ENCODE assay signal across 7 cellular contexts in genomic region chr14:100159107-100159864, GRCh38. TPM values are rescaled to one million over a fixed set of nuclear protein-coding genes. Genes with fewer than 3 reads are reported as not detected.
DNase-seq lines count a peak whose midpoint lies in the region; ATAC-seq, FAIRE-seq and TF ChIP-seq lines count a peak whose summit lies in the region.

DEGS2 (minus strand) TSS chr14:100159645; CDS start chr14:100159587, 58 bp downstream.

- peaks cover 7 to 9% (median 9%) of the 10 kb centered on the region in 4 donors for H3K9me3 ChIP-seq in stomach

- H3K9me3 Mint-ChIP-seq in WTC11 = peaks cover 4% of the 10 kb centered on the region
- H3K9me3 Mint-ChIP-seq in naive thymus-derived CD8-positive, alpha-beta T cell = peaks cover 0 to 9% (median 5%) of the 10 kb centered on the region in 9 donors

- POLR2A ChIA-PET in WTC11 (lab: Charles Lee) = interaction anchor here (0.5 to 1.1 kb wide), 3 partner anchors 51 to 124 kb away, joined by 3 to 4 read pairs (median 3); no protein-coding TSS in a partner anchor
- POLR2A ChIA-PET in naive thymus-derived CD8-positive, alpha-beta T cell (lab: Charles Lee) = interaction anchor here (0.9 to 7.8 kb wide), 2 partner anchors 9 to 13 kb away, joined by 3 to 48 read pairs; no protein-coding TSS in a partner anchor

- peaks cover 3% of the 10 kb centered on the region; the same call in 1 of the 2 replicates for H3K36me3 Mint-ChIP-seq in WTC11
- peaks cover 0 to 6% (median 5%) of the 10 kb centered on the region in 3 donors for H3K36me3 Mint-ChIP-seq in naive thymus-derived CD8-positive, alpha-beta T cell

- WGBS in stomach, 5 donors = 0 to 1% (median 1%) methylated on average over 15 to 93 of the region's 93 CpGs

- H3K4me3 ChIP-seq in dorsolateral prefrontal cortex (peak within 1 kb of the TSS; percentile 36 to 69 (median 57)), stomach (peak within 1 kb of the TSS; percentile 46 to 74 (median 56))

- intact Hi-C loops in dorsolateral prefrontal cortex (cut with DNase I) = no loop called here
- intact Hi-C loops in stomach (cut with DNase I; ENCODE audit: low total_unique reads) = no loop called here

- no peak within 1 kb of the TSS for H3K27ac Mint-ChIP-seq in WTC11
- peak within 1 kb of the TSS in 1 of 10 donors; percentile 20 for H3K27ac Mint-ChIP-seq in naive thymus-derived CD8-positive, alpha-beta T cell

- H3K27me3 ChIP-seq in dorsolateral prefrontal cortex (peaks cover 0 to 26% (median 13%) of the 10 kb centered on the region in 45 donors), stomach (peaks cover 17 to 57% (median 26%) of the 10 kb centered on the region in 3 donors)

- H3K4me3 Mint-ChIP-seq in WTC11 = peak within 1 kb of the TSS; percentile 66
- H3K4me3 Mint-ChIP-seq in naive thymus-derived CD8-positive, alpha-beta T cell = peak within 1 kb of the TSS; percentile 55 to 84 (median 70)

- CTCF ChIA-PET in WTC11 (lab: Charles Lee) = interaction anchor here (0.6 to 2.5 kb wide), 19 partner anchors 10 to 412 kb away, joined by 3 to 31 read pairs (median 4); no protein-coding TSS in a partner anchor

- FAIRE-seq in GM19239 (lab: Jason Lieb, UNC) = no peak

- DNase-seq in GM19239 (ENCODE audit: insufficient read length, low spot score) (peak; percentile 72), WTC11 (ENCODE audit: low spot score) (peak; percentile 78), dorsolateral prefrontal cortex (peak in 1 of 10 donors; percentile 76), stomach (peak; percentile 85), OCI-M1 (lab: John Stamatoyannopoulos, UW) (no peak)
- peak in 9 of 10 donors; percentile 40 to 80 (median 57) for DNase-seq in naive thymus-derived CD8-positive, alpha-beta T cell

- ATAC-seq in HG03432 (IDR thresholded peaks at IDR 0.05; ENCODE audit: unreplicated experiment) (peak; percentile 62), WTC11 (peak; percentile 76)
- ATAC-seq in naive thymus-derived CD8-positive, alpha-beta T cell = peak; percentile 87 to 88

- no peaks in the 10 kb centered on the region for H3K36me3 ChIP-seq in stomach

- peaks cover 34 to 49% (median 41%) of the 10 kb centered on the region in 4 donors for H3K4me1 ChIP-seq in stomach

- TF ChIP-seq CTCF in WTC11 (IDR thresholded peaks at IDR 0.05) = no peak
- no peak for TF ChIP-seq CTCF in dorsolateral prefrontal cortex (IDR thresholded peaks at IDR 0.05 in 54 of 56, conservative IDR thresholded peaks at IDR 0.05 in 2 of 56; ENCODE audit: low read depth in 1 of 56, partially characterized antibody in 56 of 56)
- no peak for TF ChIP-seq CTCF in stomach (IDR thresholded peaks at IDR 0.05)

- peaks cover 75% of the 10 kb centered on the region for H3K27me3 Mint-ChIP-seq in WTC11 (ENCODE audit: low read depth)
- H3K27me3 Mint-ChIP-seq in naive thymus-derived CD8-positive, alpha-beta T cell = peaks cover 0 to 21% (median 3%) of the 10 kb centered on the region in 5 donors

- peak in 1 of 4 donors; percentile 50 for TF ChIP-seq POLR2A in stomach (IDR thresholded peaks at IDR 0.05)

- H3K27ac ChIP-seq in dorsolateral prefrontal cortex = peak within 1 kb of the TSS in 22 of 59 donors; percentile 3 to 90 (median 38)
- H3K27ac ChIP-seq in stomach = peak within 1 kb of the TSS; percentile 77 to 93 (median 83)

- TF ChIP-seq EP300 in stomach (IDR thresholded peaks at IDR 0.05) = no peak

- H3K4me1 Mint-ChIP-seq in WTC11 = peaks cover 10% of the 10 kb centered on the region; the same call in 1 of the 2 replicates
- peaks cover 0 to 10% (median 4%) of the 10 kb centered on the region in 4 donors for H3K4me1 Mint-ChIP-seq in naive thymus-derived CD8-positive, alpha-beta T cell

TF ChIP-seq in WTC11, 78 proteins besides CTCF, POLR2A, EP300 and RAD21 (continues in another document):
- TF ChIP-seq USF1 (CRISPR knock-in tag; IDR thresholded peaks at IDR 0.05) = no peak
- no peak for TF ChIP-seq IRF2 (CRISPR knock-in tag; IDR thresholded peaks at IDR 0.05; ENCODE audit: borderline replicate concordance, low read depth)
- TF ChIP-seq OVOL2 (CRISPR knock-in tag; IDR thresholded peaks at IDR 0.05; ENCODE audit: borderline replicate concordance) = no peak
- TF ChIP-seq, protein P1, sequence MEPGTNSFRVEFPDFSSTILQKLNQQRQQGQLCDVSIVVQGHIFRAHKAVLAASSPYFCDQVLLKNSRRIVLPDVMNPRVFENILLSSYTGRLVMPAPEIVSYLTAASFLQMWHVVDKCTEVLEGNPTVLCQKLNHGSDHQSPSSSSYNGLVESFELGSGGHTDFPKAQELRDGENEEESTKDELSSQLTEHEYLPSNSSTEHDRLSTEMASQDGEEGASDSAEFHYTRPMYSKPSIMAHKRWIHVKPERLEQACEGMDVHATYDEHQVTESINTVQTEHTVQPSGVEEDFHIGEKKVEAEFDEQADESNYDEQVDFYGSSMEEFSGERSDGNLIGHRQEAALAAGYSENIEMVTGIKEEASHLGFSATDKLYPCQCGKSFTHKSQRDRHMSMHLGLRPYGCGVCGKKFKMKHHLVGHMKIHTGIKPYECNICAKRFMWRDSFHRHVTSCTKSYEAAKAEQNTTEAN (CRISPR knock-in tag; IDR thresholded peaks at IDR 0.05) = no peak
- no peak for TF ChIP-seq NR3C1 (CRISPR knock-in tag; conservative IDR thresholded peaks at IDR 0.05; ENCODE audit: low read depth)
- no peak for TF ChIP-seq CDX4 (CRISPR knock-in tag; IDR thresholded peaks at IDR 0.05; ENCODE audit: borderline replicate concordance)
- no peak for TF ChIP-seq FOXJ3 (CRISPR knock-in tag; IDR thresholded peaks at IDR 0.05; ENCODE audit: borderline replicate concordance)
- peak; percentile 67; the same call in 1 of the 2 replicates for TF ChIP-seq SP1 (CRISPR knock-in tag; conservative IDR thresholded peaks at IDR 0.05)
- TF ChIP-seq ZNF232 (CRISPR knock-in tag; IDR thresholded peaks at IDR 0.05) = no peak
- TF ChIP-seq SMAD3 (CRISPR knock-in tag; IDR thresholded peaks at IDR 0.05; ENCODE audit: borderline replicate concordance) = no peak
- TF ChIP-seq, protein P2, sequence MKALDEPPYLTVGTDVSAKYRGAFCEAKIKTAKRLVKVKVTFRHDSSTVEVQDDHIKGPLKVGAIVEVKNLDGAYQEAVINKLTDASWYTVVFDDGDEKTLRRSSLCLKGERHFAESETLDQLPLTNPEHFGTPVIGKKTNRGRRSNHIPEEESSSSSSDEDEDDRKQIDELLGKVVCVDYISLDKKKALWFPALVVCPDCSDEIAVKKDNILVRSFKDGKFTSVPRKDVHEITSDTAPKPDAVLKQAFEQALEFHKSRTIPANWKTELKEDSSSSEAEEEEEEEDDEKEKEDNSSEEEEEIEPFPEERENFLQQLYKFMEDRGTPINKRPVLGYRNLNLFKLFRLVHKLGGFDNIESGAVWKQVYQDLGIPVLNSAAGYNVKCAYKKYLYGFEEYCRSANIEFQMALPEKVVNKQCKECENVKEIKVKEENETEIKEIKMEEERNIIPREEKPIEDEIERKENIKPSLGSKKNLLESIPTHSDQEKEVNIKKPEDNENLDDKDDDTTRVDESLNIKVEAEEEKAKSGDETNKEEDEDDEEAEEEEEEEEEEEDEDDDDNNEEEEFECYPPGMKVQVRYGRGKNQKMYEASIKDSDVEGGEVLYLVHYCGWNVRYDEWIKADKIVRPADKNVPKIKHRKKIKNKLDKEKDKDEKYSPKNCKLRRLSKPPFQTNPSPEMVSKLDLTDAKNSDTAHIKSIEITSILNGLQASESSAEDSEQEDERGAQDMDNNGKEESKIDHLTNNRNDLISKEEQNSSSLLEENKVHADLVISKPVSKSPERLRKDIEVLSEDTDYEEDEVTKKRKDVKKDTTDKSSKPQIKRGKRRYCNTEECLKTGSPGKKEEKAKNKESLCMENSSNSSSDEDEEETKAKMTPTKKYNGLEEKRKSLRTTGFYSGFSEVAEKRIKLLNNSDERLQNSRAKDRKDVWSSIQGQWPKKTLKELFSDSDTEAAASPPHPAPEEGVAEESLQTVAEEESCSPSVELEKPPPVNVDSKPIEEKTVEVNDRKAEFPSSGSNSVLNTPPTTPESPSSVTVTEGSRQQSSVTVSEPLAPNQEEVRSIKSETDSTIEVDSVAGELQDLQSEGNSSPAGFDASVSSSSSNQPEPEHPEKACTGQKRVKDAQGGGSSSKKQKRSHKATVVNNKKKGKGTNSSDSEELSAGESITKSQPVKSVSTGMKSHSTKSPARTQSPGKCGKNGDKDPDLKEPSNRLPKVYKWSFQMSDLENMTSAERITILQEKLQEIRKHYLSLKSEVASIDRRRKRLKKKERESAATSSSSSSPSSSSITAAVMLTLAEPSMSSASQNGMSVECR (CRISPR knock-in tag; IDR thresholded peaks at IDR 0.05; ENCODE audit: borderline replicate concordance) = no peak
- TF ChIP-seq MYBL2 (CRISPR knock-in tag; IDR thresholded peaks at IDR 0.05) = 0 out of 2 replicates have a peak, but pooled peaks have one; percentile 20

RNA-seq across cellular contexts. Expression of gene DEGS2, which starts in this region (rescaled TPM):
- total RNA-seq in WTC11 (2021) (0.53 to 1.6 TPM (median 0.55 TPM) in 3 replicates), dorsolateral prefrontal cortex (10 to 100 TPM in 32 of 120 experiments, 1 to 10 TPM in 88; 2.3 to 20.6 (median 7.7) TPM), stomach (10 to 100 TPM in 4 of 5 donors, 1 to 10 TPM in 1; 1.2 to 53.0 (median 25.0) TPM)
- under 1 TPM in 1 of 2 experiments, not detected in 1; 0.49 TPM for total RNA-seq in naive thymus-derived CD8-positive, alpha-beta T cell
- polyA plus RNA-seq in naive thymus-derived CD8-positive, alpha-beta T cell = 1 to 10 TPM in 2 of 3 donors, under 1 TPM in 1; 0.39 to 1.1 (median 1.0) TPM
- polyA plus RNA-seq in stomach = 1 to 10 TPM; 4.3 to 8.6 (median 7.7) TPM
